In the genomic region with DNA sequence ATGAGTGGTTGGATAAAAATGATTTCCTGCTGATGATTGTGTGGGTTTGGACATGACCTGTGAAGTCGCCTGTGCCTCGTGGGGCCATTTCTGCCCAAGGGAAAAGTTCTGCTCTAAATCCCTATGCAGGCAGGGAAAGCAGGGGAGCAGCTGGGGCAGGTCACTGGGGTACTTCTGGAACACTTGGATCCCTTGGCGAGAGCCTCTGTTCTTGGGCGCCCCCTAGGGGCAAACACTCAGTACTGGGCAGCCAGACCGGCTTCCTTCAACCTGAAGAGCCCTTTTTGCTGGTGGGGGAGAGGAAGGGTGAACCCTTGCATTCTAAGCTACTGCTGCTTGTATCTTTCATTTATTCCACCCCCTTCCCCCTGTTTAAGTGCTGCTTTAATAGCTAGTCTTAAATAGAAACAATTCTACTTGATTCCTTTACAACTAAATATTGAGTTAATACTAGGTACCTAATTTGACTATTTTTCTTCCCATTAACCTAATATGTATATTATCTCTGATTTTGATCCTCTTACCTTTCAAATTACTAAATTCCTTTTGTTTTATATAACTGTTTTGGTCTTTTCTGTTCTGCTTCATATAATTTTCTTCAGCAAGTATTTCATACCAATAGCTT, we compare ENCODE assay signal across 8 cellular contexts. TPM values are rescaled to one million over a fixed set of nuclear protein-coding genes. Genes with fewer than 3 reads are reported as not detected.
DNase-seq lines count a peak whose midpoint lies in the region; ATAC-seq and TF ChIP-seq lines count a peak whose summit lies in the region.

No MANE protein-coding gene starts in this region.

- TF ChIP-seq RAD21 in Ishikawa (IDR thresholded peaks at IDR 0.05; ENCODE audit: low read depth) = peak; percentile 87

- H3K4me3 ChIP-seq in Panc1 (ENCODE audit: low read depth in 2 of 2, low read length in 2 of 2) (no peak overlapping the region), right atrium auricular region (no peak overlapping the region)

- peak; percentile 88 for ATAC-seq in GM21576 (IDR thresholded peaks at IDR 0.05; ENCODE audit: unreplicated experiment)
- ATAC-seq in Panc1 = peak; percentile 85
- ATAC-seq in activated naive CD8-positive, alpha-beta T cell treated with anti-CD3 and anti-CD28 coated beads, Interleukin-2, amount 50 U/mL, for 24 hours = peak; percentile 72
- peak; percentile 85 for ATAC-seq in sciatic nerve
- no peak for ATAC-seq in HG02840 (IDR thresholded peaks at IDR 0.05; ENCODE audit: low FRiP score, unreplicated experiment)

- H3K9me3 Mint-ChIP-seq in activated naive CD8-positive, alpha-beta T cell treated with anti-CD3 and anti-CD28 coated beads, Interleukin-2, amount 50 U/mL, for 24 hours = no peaks in the 10 kb centered on the region

- H3K27me3 ChIP-seq in Panc1 (ENCODE audit: control insufficient read depth, insufficient read depth, low read length) = no peaks in the 10 kb centered on the region
- no peaks in the 10 kb centered on the region for H3K27me3 ChIP-seq in right atrium auricular region

- in situ Hi-C loops in Panc1 (cut with HindIII; ENCODE audit: low pct_unique_long_range_greater_than_20kb, low sequenced_read_pairs) = no loop called here

- POLR2A ChIA-PET in Panc1 (lab: Charles Lee) = no interaction called here

- peak; percentile 93 for TF ChIP-seq CTCF in Panc1 (IDR thresholded peaks at IDR 0.05)
- peak; percentile 64 to 95 for TF ChIP-seq CTCF in right atrium auricular region (IDR thresholded peaks at IDR 0.05)

- no peak overlapping the region for H3K27ac Mint-ChIP-seq in activated naive CD8-positive, alpha-beta T cell treated with anti-CD3 and anti-CD28 coated beads, Interleukin-2, amount 50 U/mL, for 24 hours

- CTCF ChIA-PET in Panc1 (lab: Charles Lee) = interaction anchor here (0.6 to 1.8 kb wide), 4 partner anchors 10 to 202 kb away, joined by 3 to 5 read pairs (median 3); no protein-coding TSS in a partner anchor

- intact Hi-C loops in Panc1 (cut with micrococcal nuclease; ENCODE audit: unreplicated experiment) = no loop called here
- intact Hi-C loops in sciatic nerve (cut with DNase I) = loop anchor here (5.0 kb wide), 1 partner anchor 190 kb away; no protein-coding TSS in a partner anchor

- no peak overlapping the region for H3K4me3 Mint-ChIP-seq in activated naive CD8-positive, alpha-beta T cell treated with anti-CD3 and anti-CD28 coated beads, Interleukin-2, amount 50 U/mL, for 24 hours

- no peaks in the 10 kb centered on the region for H3K9me3 ChIP-seq in Panc1 (ENCODE audit: control insufficient read depth, insufficient read depth, low read depth, low read length)
- H3K9me3 ChIP-seq in right atrium auricular region = no peaks in the 10 kb centered on the region

- H3K27me3 Mint-ChIP-seq in activated naive CD8-positive, alpha-beta T cell treated with anti-CD3 and anti-CD28 coated beads, Interleukin-2, amount 50 U/mL, for 24 hours = peaks cover 7% of the 10 kb centered on the region

- DNase-seq in EL = peak; percentile 70
- peak; percentile 58 for DNase-seq in Panc1 (ENCODE audit: low read depth, low spot score)
- peak; percentile 75 for DNase-seq in activated naive CD8-positive, alpha-beta T cell treated with anti-CD3 and anti-CD28 coated beads, Interleukin-2, amount 50 U/mL, for 24 hours
- DNase-seq in right atrium auricular region (ENCODE audit: low spot score) = peak; percentile 66
- peak; percentile 85 for DNase-seq in sciatic nerve (ENCODE audit: low spot score)

- H3K36me3 ChIP-seq in Panc1 (ENCODE audit: control insufficient read depth, insufficient read depth, low read length) = no peaks in the 10 kb centered on the region
- no peaks in the 10 kb centered on the region for H3K36me3 ChIP-seq in right atrium auricular region

- H3K36me3 Mint-ChIP-seq in activated naive CD8-positive, alpha-beta T cell treated with anti-CD3 and anti-CD28 coated beads, Interleukin-2, amount 50 U/mL, for 24 hours (ENCODE audit: low read depth) = no peaks in the 10 kb centered on the region

- no peaks in the 10 kb centered on the region for H3K4me1 ChIP-seq in Panc1 (ENCODE audit: control insufficient read depth, insufficient read depth, low read length)
- H3K4me1 ChIP-seq in right atrium auricular region = peaks cover 0 to 10% of the 10 kb centered on the region in 2 donors

- TF ChIP-seq EP300 in Ishikawa (IDR thresholded peaks at IDR 0.05; ENCODE audit: borderline replicate concordance) = no peak

- H3K27ac ChIP-seq in Panc1 (ENCODE audit: low read length) (no peak overlapping the region), right atrium auricular region (no peak overlapping the region)

- BruUV-seq in Panc1 (replicated peaks; lab: Mats Ljungman, UMichigan) = no TSS peak

- no peaks in the 10 kb centered on the region for H3K4me1 Mint-ChIP-seq in activated naive CD8-positive, alpha-beta T cell treated with anti-CD3 and anti-CD28 coated beads, Interleukin-2, amount 50 U/mL, for 24 hours

TF ChIP-seq in Ishikawa, 13 proteins besides CTCF, POLR2A, EP300 and RAD21:
- no peak for TF ChIP-seq TAF1 (IDR thresholded peaks at IDR 0.05; ENCODE audit: low read depth)
- peak; percentile 37; the same call in 1 of the 2 replicates for TF ChIP-seq TEAD4 (IDR thresholded peaks at IDR 0.05)
TF ChIP-seq in Ishikawa: peak in this region for 1.

RNA-seq across cellular contexts. Expression of a gene that starts 5.1 kb away (rescaled TPM):
- not detected for total RNA-seq in Panc1 (2021; ENCODE audit: unreplicated experiment)
- not detected for polyA plus RNA-seq in Panc1 (2012; ENCODE audit: insufficient read length)
- under 1 TPM in 1 of 2 donors, not detected in 1; 0.48 TPM for total RNA-seq in right atrium auricular region
- 3.2 TPM for total RNA-seq in sciatic nerve

RNA-seq across cellular contexts. Expression of a gene that starts 11.1 kb away (rescaled TPM):
- not detected for total RNA-seq in Panc1 (2021; ENCODE audit: unreplicated experiment)
- not detected for polyA plus RNA-seq in Panc1 (2012; ENCODE audit: insufficient read length)
- under 1 TPM in 1 of 2 donors, not detected in 1; 0.33 TPM for total RNA-seq in right atrium auricular region
- total RNA-seq in sciatic nerve = not detected
